Comparison of ENCODE assay signal across 29 cellular contexts in the genomic region with DNA sequence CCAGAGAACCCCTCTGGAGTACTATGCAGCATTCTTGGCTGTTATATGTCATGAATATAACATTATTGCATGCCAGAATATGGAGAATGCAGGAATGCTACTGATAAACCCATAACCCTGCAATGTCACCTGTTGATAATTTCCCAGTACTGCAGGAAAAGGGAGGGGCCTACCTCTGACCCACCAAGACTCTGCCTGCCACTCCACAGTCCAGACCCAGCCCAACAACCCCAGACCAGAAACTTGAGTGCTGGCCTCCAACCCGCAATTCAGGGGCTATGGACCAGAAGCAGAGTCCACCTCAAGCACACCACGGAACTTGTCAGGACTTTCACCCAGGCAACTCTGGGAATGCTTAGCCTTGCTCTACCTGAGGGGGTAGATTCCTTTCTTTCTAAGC.
DNase-seq lines count a peak whose midpoint lies in the region; ATAC-seq, FAIRE-seq and TF ChIP-seq lines count a peak whose summit lies in the region.
"Had no signal": no experiment of that assay in that cellular context is flagged by ENCODE, and none has a peak within 500 bp of the region (broad histone marks: within the 10 kb centered on the region; RNA-seq: fewer than 3 reads in every experiment).

No MANE protein-coding gene starts in this region.

- H2AFZ ChIP-seq in K562 (ENCODE audit: low read depth, low read length), result no peak overlapping the region

- no peak overlapping the region for H3K4me2 ChIP-seq in K562 (ENCODE audit: insufficient read depth, low read length)
- H3K4me2 ChIP-seq: A549; BLaER1; BLaER1 treated with 17β-estradiol and CSF1 and Interleukin-3, amounts not matched to agents 10 nM and 100 nM had no signal

- H4K20me1 ChIP-seq in K562 (replicated peaks; ENCODE audit: control insufficient read depth, insufficient read depth, low read length), result no peaks in the 10 kb centered on the region
- H4K20me1 ChIP-seq: BLaER1; BLaER1 treated with 17β-estradiol and CSF1 and Interleukin-3, amounts not matched to agents 10 nM and 100 nM had no signal

- no peak overlapping the region for H3K27ac ChIP-seq in K562 (ENCODE audit: extremely low read depth, low read depth, low read length)
- H3K27ac ChIP-seq: 22Rv1; A549; BLaER1; BLaER1 treated with 17β-estradiol and CSF1 and Interleukin-3, amounts not matched to agents 10 nM and 100 nM; C4-2B had no signal

- in situ Hi-C loops in K562 (cut with MboI), result no loop called here

- TF ChIP-seq POLR2A in K562 (conservative IDR thresholded peaks at IDR 0.05), result no peak

- WGBS in K562 (ENCODE audit: insufficient coverage, low coverage, missing lambda C conversion rate), result 15% methylated on average over 2 of the region's 2 CpGs

- DNase-seq in K562 (ENCODE audit: extremely low read depth in 1 of 4, low spot score in 3 of 4), result no peak
- DNase-seq: 8988T; ACHN; AML-193; BE2C; C1 segment of cervical spinal cord; Caco-2; Calu3; CD4-positive, alpha-beta memory T cell; CD4-positive, alpha-beta T cell; CD4-positive, CD25-positive, alpha-beta regulatory T cell; CD8-positive, alpha-beta memory T cell; CD8-positive, alpha-beta T cell; COR-L47; DMS 273 treated with DMSO at 0.1 percent for 48 hours; DMS153; DMS53; DMS79; DMS79 treated with DMSO at 0.1 percent for 48 hours; DND-41; EL had no signal

- TF ChIP-seq EP300 in K562 (IDR thresholded peaks at IDR 0.05; ENCODE audit: low read length), result no peak

- CTCF ChIA-PET in K562 (lab: Yijun Ruan, JAX; ENCODE audit: low intra/inter-chr PET ratio), result no interaction called here

- BruUV-seq in K562 (replicated peaks; lab: Mats Ljungman, UMichigan), result no TSS peak

- H3K4me3 ChIP-seq in K562, result no peak overlapping the region
- H3K4me3 ChIP-seq: A549; BLaER1; BLaER1 treated with 17β-estradiol and CSF1 and Interleukin-3, amounts not matched to agents 10 nM and 100 nM had no signal

- H3K9me1 ChIP-seq in K562 (ENCODE audit: control insufficient read depth, insufficient read depth, low read length), result no peaks in the 10 kb centered on the region

- POLR2A ChIA-PET in K562 (lab: Yijun Ruan, JAX), result no interaction called here

- no peaks in the 10 kb centered on the region; a peak in 1 of 5 replicates for H3K4me1 ChIP-seq in K562 (replicated peaks in 1 of 2; ENCODE audit: control insufficient read depth in 2 of 2, insufficient read depth in 2 of 2, low read length in 2 of 2)
- H3K4me1 ChIP-seq: A549; BE2C; BLaER1; BLaER1 treated with 17β-estradiol and CSF1 and Interleukin-3, amounts not matched to agents 10 nM and 100 nM; Caco-2 had no signal

- TF ChIP-seq CTCF in K562 (IDR thresholded peaks at IDR 0.05 in 2 of 3, conservative IDR thresholded peaks at IDR 0.05 in 1 of 3; ENCODE audit: insufficient read depth in 2 of 3, low read depth in 1 of 3, low read length in 3 of 3), result no peak

- FAIRE-seq in K562 (lab: Jason Lieb, UNC), result no peak
- FAIRE-seq: A204.1, A549, D721Med had no signal

- H3K9me3 ChIP-seq in K562 (replicated peaks; ENCODE audit: control insufficient read depth, insufficient read depth, low read depth, low read length), result no peaks in the 10 kb centered on the region
- H3K9me3 ChIP-seq: A549; BE2C; BLaER1; BLaER1 treated with 17β-estradiol and CSF1 and Interleukin-3, amounts not matched to agents 10 nM and 100 nM; Caco-2 had no signal

- intact Hi-C loops in K562 (cut with micrococcal nuclease), result no loop called here

- no peak for TF ChIP-seq RAD21 in K562 (CRISPR knock-in tag; conservative IDR thresholded peaks at IDR 0.05 in 1 of 2, IDR thresholded peaks at IDR 0.05 in 1 of 2)

- no peaks in the 10 kb centered on the region for H3K36me3 ChIP-seq in K562 (ENCODE audit: control insufficient read depth, insufficient read depth, low read length)
- H3K36me3 ChIP-seq: BE2C; BLaER1; BLaER1 treated with 17β-estradiol and CSF1 and Interleukin-3, amounts not matched to agents 10 nM and 100 nM had no signal

- ATAC-seq in K562 (peak; percentile 61; the same call in 2 of the 3 replicates), HG02884 (IDR thresholded peaks at IDR 0.05; ENCODE audit: unreplicated experiment) (no peak)
- ATAC-seq: A549; CD8-positive, alpha-beta T cell had no signal

- no peaks in the 10 kb centered on the region for H3K27me3 ChIP-seq in K562 (ENCODE audit: control insufficient read depth in 2 of 2, insufficient read depth in 2 of 2, low read length in 2 of 2)
- H3K27me3 ChIP-seq: BE2C; BLaER1; BLaER1 treated with 17β-estradiol and CSF1 and Interleukin-3, amounts not matched to agents 10 nM and 100 nM had no signal

- no peaks in the 10 kb centered on the region for H3K79me2 ChIP-seq in K562 (ENCODE audit: control insufficient read depth, insufficient read depth, low read length)

- no peak overlapping the region for H3K9ac ChIP-seq in K562 (ENCODE audit: insufficient read depth in 1 of 2, low read depth in 2 of 2, low read length in 2 of 2)
- H3K9ac ChIP-seq: BLaER1; BLaER1 treated with 17β-estradiol and CSF1 and Interleukin-3, amounts not matched to agents 10 nM and 100 nM had no signal

TF ChIP-seq in K562, 482 proteins besides CTCF, POLR2A, EP300 and RAD21:
- no peak for TF ChIP-seq NFYB (IDR thresholded peaks at IDR 0.05; ENCODE audit: extremely low read depth, insufficient read length)
- no peak for TF ChIP-seq SMARCE1 (IDR thresholded peaks at IDR 0.05)
- TF ChIP-seq ZNF212 (CRISPR knock-in tag; IDR thresholded peaks at IDR 0.05), result no peak
